Comparison of ENCODE assay signal across 9 cellular contexts in the genomic region with DNA sequence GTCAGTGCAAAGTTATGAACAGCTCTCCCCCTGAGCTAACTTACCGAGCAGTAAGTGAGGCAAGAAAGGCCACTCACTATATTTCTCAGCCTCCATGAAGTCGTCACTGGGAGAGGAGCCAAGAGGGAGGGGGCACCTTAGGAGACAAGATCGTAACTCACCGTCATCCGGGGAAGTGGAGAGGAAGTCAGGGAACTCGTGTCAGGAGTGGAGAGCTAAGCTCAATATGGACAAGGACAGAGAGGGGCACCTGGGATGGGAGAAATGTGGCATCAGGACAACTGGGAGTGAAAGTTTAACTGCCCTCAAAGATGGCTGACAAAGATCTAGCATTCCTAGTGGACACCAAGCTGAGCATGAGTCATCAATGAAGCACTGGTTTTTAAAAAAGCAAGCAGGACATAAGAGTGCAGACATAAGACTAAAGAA. TPM values are rescaled to one million over a fixed set of nuclear protein-coding genes. Genes with fewer than 3 reads are reported as not detected.
DNase-seq lines count a peak whose midpoint lies in the region; ATAC-seq, FAIRE-seq and TF ChIP-seq lines count a peak whose summit lies in the region.
"Had no signal": no experiment of that assay in that cellular context is flagged by ENCODE, and none has a peak within 500 bp of the region (broad histone marks: within the 10 kb centered on the region; RNA-seq: fewer than 3 reads in every experiment).

No MANE protein-coding gene starts in this region.

- H2BK120ac ChIP-seq in mesendoderm (ENCODE audit: low read depth, low read length), result no peak overlapping the region
- no peak overlapping the region for H2BK120ac ChIP-seq in neuronal stem cell (ENCODE audit: low read depth, low read length)

- H2BK5ac ChIP-seq in mesendoderm (ENCODE audit: low read length) (no peak overlapping the region), neuronal stem cell (ENCODE audit: low read length) (no peak overlapping the region)

- H3K14ac ChIP-seq in neuronal stem cell (ENCODE audit: low read length), result no peak overlapping the region

- DNase-seq in AG08396 (ENCODE audit: low spot score), result peak; percentile 53
- DNase-seq in mesendoderm, result peak; percentile 71
- DNase-seq in substantia nigra (lab: John Stamatoyannopoulos, UW), result no peak
- DNase-seq in neuronal stem cell (ENCODE audit: low spot score), result no peak
- DNase-seq in GM12891 (ENCODE audit: insufficient read length, low spot score), result no peak
- DNase-seq: effector CD4-positive, alpha-beta T cell had no signal

- H3K27ac ChIP-seq in mesendoderm (ENCODE audit: low read depth, low read length) (no peak overlapping the region), substantia nigra (ENCODE audit: low read depth, low read length, poor library complexity, severe bottlenecking) (no peak overlapping the region), neuronal stem cell (replicated peaks; ENCODE audit: low read length) (no peak overlapping the region)

- H3K9ac ChIP-seq in mesendoderm (ENCODE audit: low read length) (no peak overlapping the region), neuronal stem cell (ENCODE audit: low read depth, low read length, poor library complexity) (no peak overlapping the region)

- peaks cover 72% of the 10 kb centered on the region for H3K79me2 ChIP-seq in mesendoderm (ENCODE audit: control insufficient read depth, insufficient read depth, low read length)

- no peak overlapping the region for H4K91ac ChIP-seq in neuronal stem cell (ENCODE audit: low read depth, low read length, poor library complexity)

- H3K4me3 ChIP-seq in mesendoderm (ENCODE audit: low read length) (no peak overlapping the region), neuronal stem cell (ENCODE audit: low read length in 2 of 2) (no peak overlapping the region)

- no peaks in the 10 kb centered on the region for H3K9me3 ChIP-seq in neuronal stem cell (replicated peaks in 1 of 2; ENCODE audit: control insufficient read depth in 2 of 2, insufficient read depth in 1 of 2, low read depth in 1 of 2, low read length in 2 of 2)

- no peaks in the 10 kb centered on the region for H3K27me3 ChIP-seq in mesendoderm (ENCODE audit: insufficient read depth, low read length, poor library complexity)
- H3K27me3 ChIP-seq in neuronal stem cell (ENCODE audit: control insufficient read depth in 3 of 3, insufficient read depth in 3 of 3, low read depth in 1 of 3, low read length in 3 of 3), result no peaks in the 10 kb centered on the region

- H3K27me3 Mint-ChIP-seq in brain, result peaks cover 2% of the 10 kb centered on the region

- no peak overlapping the region for H3K23ac ChIP-seq in mesendoderm (ENCODE audit: low read length)
- no peak overlapping the region for H3K23ac ChIP-seq in neuronal stem cell (ENCODE audit: low read depth, low read length, poor library complexity)

- H3K36me3 Mint-ChIP-seq in brain, result peaks cover 46% of the 10 kb centered on the region

- H3K36me3 ChIP-seq in mesendoderm (ENCODE audit: control insufficient read depth, insufficient read depth, low read length), result no peaks in the 10 kb centered on the region
- H3K36me3 ChIP-seq in neuronal stem cell (replicated peaks in 1 of 2; ENCODE audit: control insufficient read depth in 2 of 2, insufficient read depth in 2 of 2, low read length in 2 of 2), result no peaks in the 10 kb centered on the region

- H3K4me1 ChIP-seq in mesendoderm (ENCODE audit: control insufficient read depth, low read depth, low read length), result peaks cover 17% of the 10 kb centered on the region
- H3K4me1 ChIP-seq in neuronal stem cell (ENCODE audit: control insufficient read depth in 2 of 2, insufficient read depth in 1 of 2, low read depth in 1 of 2, low read length in 2 of 2), result no peaks in the 10 kb centered on the region

- peak overlapping the region; percentile 23 to 91 (median 68) for H3K27ac Mint-ChIP-seq in brain

- no peak overlapping the region for H4K5ac ChIP-seq in mesendoderm (ENCODE audit: low read length)

- no CpG with 5 or more reads among the region's 6 CpGs for WGBS in mesendoderm (ENCODE audit: extremely low coverage, insufficient coverage, low lambda C conversion rate)
- no CpG with 5 or more reads among the region's 6 CpGs for WGBS in neuronal stem cell (ENCODE audit: extremely low coverage in 2 of 2, insufficient read length in 2 of 2, insufficient replicate concordance in 1 of 2), 2 donors

- peaks cover 80% of the 10 kb centered on the region for H3K4me1 Mint-ChIP-seq in brain

- no peak for TF ChIP-seq CTCF in brain (conservative IDR thresholded peaks at IDR 0.05)

- no peak overlapping the region for H3K4ac ChIP-seq in mesendoderm (ENCODE audit: low read depth, low read length)
- no peak overlapping the region for H3K4ac ChIP-seq in neuronal stem cell (ENCODE audit: low read length)

- H3K4me3 Mint-ChIP-seq in brain, result peak overlapping the region in 4 of 5 experiments; percentile 3 to 52 (median 16)

- no peak for TF ChIP-seq POLR2A in GM12891 (IDR thresholded peaks at IDR 0.05; ENCODE audit: low read depth, low read length)

- no peak overlapping the region for H3K18ac ChIP-seq in mesendoderm (ENCODE audit: low read length)
- no peak overlapping the region for H3K18ac ChIP-seq in neuronal stem cell (ENCODE audit: low read length)

- H2BK12ac ChIP-seq in neuronal stem cell (ENCODE audit: low read length), result no peak overlapping the region

- no peak overlapping the region for H3K4me2 ChIP-seq in mesendoderm (ENCODE audit: low read length)
- no peak overlapping the region for H3K4me2 ChIP-seq in neuronal stem cell (ENCODE audit: insufficient read depth, low read length, poor library complexity, severe bottlenecking)

- no peak overlapping the region for H2BK15ac ChIP-seq in mesendoderm (replicated peaks; ENCODE audit: low read depth)
- no peak overlapping the region for H2BK15ac ChIP-seq in neuronal stem cell (ENCODE audit: low read length)

- ATAC-seq in HG02884 (IDR thresholded peaks at IDR 0.05; ENCODE audit: unreplicated experiment) (peak; percentile 5), GM19351 (IDR thresholded peaks at IDR 0.05; ENCODE audit: unreplicated experiment) (no peak)

- no peaks in the 10 kb centered on the region for H3K9me3 Mint-ChIP-seq in brain

- no peak overlapping the region for H2AK5ac ChIP-seq in mesendoderm (ENCODE audit: low read length)
- H2AK5ac ChIP-seq in neuronal stem cell (ENCODE audit: low read depth, low read length), result no peak overlapping the region

- no peak overlapping the region for H3K56ac ChIP-seq in mesendoderm (ENCODE audit: low read length)

- FAIRE-seq in GM12891 (lab: Jason Lieb, UNC), result no peak

- no peak overlapping the region for H4K8ac ChIP-seq in mesendoderm (ENCODE audit: low read depth, low read length)
- no peak overlapping the region for H4K8ac ChIP-seq in neuronal stem cell (ENCODE audit: low read depth, low read length)

- H2AFZ ChIP-seq in neuronal stem cell (ENCODE audit: low read length), result no peak overlapping the region

- H3K79me1 ChIP-seq in mesendoderm (ENCODE audit: low read length) (peaks cover 21% of the 10 kb centered on the region), neuronal stem cell (ENCODE audit: low read depth, low read length) (no peaks in the 10 kb centered on the region)

TF ChIP-seq in GM12891, 5 proteins besides CTCF, POLR2A, EP300 and RAD21:
- TF ChIP-seq POU2F2 (IDR thresholded peaks at IDR 0.05; ENCODE audit: low read depth, low read length) (no peak), SPI1 (IDR thresholded peaks at IDR 0.05; ENCODE audit: low read depth, low read length) (no peak), TAF1 (IDR thresholded peaks at IDR 0.05; ENCODE audit: low read depth, low read length) (no peak), PAX5 (IDR thresholded peaks at IDR 0.05; ENCODE audit: insufficient read depth, low read length, severe bottlenecking) (no peak)

RNA-seq across cellular contexts. Expression of a gene that starts 37.1 kb away (rescaled TPM):
- 22.7 TPM for polyA plus RNA-seq in brain (ENCODE audit: insufficient read depth, low read depth, low replicate concordance)
- polyA plus RNA-seq in mesendoderm (2013, experiment 1 of 2), result 45.5 TPM
- polyA plus RNA-seq in mesendoderm (2013, experiment 2 of 2), result 46.4 TPM
- polyA plus RNA-seq in neuronal stem cell (2013, experiment 1 of 2), result 0.11 TPM
- 0.17 TPM for polyA plus RNA-seq in neuronal stem cell (2013, experiment 2 of 2)
- 10.6 TPM for polyA plus RNA-seq in GM12891 (2012; ENCODE audit: low read depth, missing spikeins)

Comparison
In these comparisons a context has a peak if more than half of its experiments do, and no peak if none do; other contexts are left out.
1. DNase-seq: peak in AG08396 (single experiment) and mesendoderm (single experiment); none in substantia nigra (0 of 49), neuronal stem cell (single experiment) and GM12891 (single experiment).